Comparison of ENCODE assay signal across 24 cellular contexts in genomic region chr10:44931621-44932337, GRCh38. TPM values are rescaled to one million over a fixed set of nuclear protein-coding genes. Genes with fewer than 3 reads are reported as not detected.
"Had no signal": no experiment of that assay in that cellular context is flagged by ENCODE, and none has a peak within 500 bp of the region (broad histone marks: within the 10 kb centered on the region; RNA-seq: fewer than 3 reads in every experiment).

No MANE protein-coding gene starts in this region.

- H3K79me2 ChIP-seq: parathyroid adenoma had no signal

- H3K4me3 Mint-ChIP-seq: activated T-helper 1 cell treated with anti-CD3 and anti-CD28 coated beads, Interleukin-12 subunit alpha, Interleukin-12 subunit beta, Interleukin-2, Interleukin-4 antibody, amounts not matched to agents 30 ng/mL and 10 ng/mL and 1 ng/mL, durations not matched to agents 14 hours and 24 hours and 36 hours; endodermal cell; memory B cell; nephron; stimulated activated naive B cell treated with anti-CD40 and anti-IgM and Interleukin-4, amounts not matched to agents 10 μg/mL and 1 μg/mL and 100 μg/mL, for 72 hours; T-cell; T-helper 2 cell treated with Interferon-gamma antibody and Interleukin-4, amounts not matched to agents 5 μg/mL and 100 μg/mL, for 36 hours; WTC11 had no signal

- H3K4me3 ChIP-seq: adrenal gland, ascending aorta, dorsolateral prefrontal cortex, esophagus squamous epithelium, gastrocnemius medialis, skin epidermis, upper lobe of left lung had no signal

- H3K9me3 ChIP-seq: adrenal gland, ascending aorta, esophagus squamous epithelium, gastrocnemius medialis, upper lobe of left lung had no signal

- H3K4me1 ChIP-seq: parathyroid adenoma had no signal

- FAIRE-seq: colon, TTC549 had no signal

- H2AFZ ChIP-seq: parathyroid adenoma had no signal

- H3K27ac Mint-ChIP-seq: activated T-helper 1 cell treated with anti-CD3 and anti-CD28 coated beads, Interleukin-12 subunit alpha, Interleukin-12 subunit beta, Interleukin-2, Interleukin-4 antibody, amounts not matched to agents 30 ng/mL and 10 ng/mL and 1 ng/mL, durations not matched to agents 14 hours and 24 hours and 36 hours; endodermal cell; memory B cell; nephron; stimulated activated naive B cell treated with anti-CD40 and anti-IgM and Interleukin-4, amounts not matched to agents 10 μg/mL and 1 μg/mL and 100 μg/mL, for 72 hours; T-cell; WTC11 had no signal

- H3K36me3 Mint-ChIP-seq: activated naive CD4-positive, alpha-beta T cell treated with anti-CD3 and anti-CD28 coated beads, Interleukin-2, amount 50 U/mL, for 72 hours; memory B cell; stimulated activated naive B cell treated with anti-CD40 and anti-IgM and Interleukin-4, amounts not matched to agents 10 μg/mL and 1 μg/mL and 100 μg/mL, for 72 hours; T-cell; WTC11 had no signal

- H3K27me3 Mint-ChIP-seq: T-cell had no signal

- H3K9me3 Mint-ChIP-seq: activated naive CD4-positive, alpha-beta T cell treated with anti-CD3 and anti-CD28 coated beads, Interleukin-2, amount 50 U/mL, for 72 hours; activated T-helper 1 cell treated with anti-CD3 and anti-CD28 coated beads, Interleukin-12 subunit alpha, Interleukin-12 subunit beta, Interleukin-2, Interleukin-4 antibody, amounts not matched to agents 30 ng/mL and 10 ng/mL and 1 ng/mL, durations not matched to agents 14 hours and 24 hours and 36 hours; endodermal cell; memory B cell; nephron; stimulated activated naive B cell treated with anti-CD40 and anti-IgM and Interleukin-4, amounts not matched to agents 10 μg/mL and 1 μg/mL and 100 μg/mL, for 72 hours; T-cell; T-helper 2 cell treated with Interferon-gamma antibody and Interleukin-4, amounts not matched to agents 5 μg/mL and 100 μg/mL, for 36 hours; WTC11 had no signal

- H3K4me1 Mint-ChIP-seq: memory B cell had no signal

- H3K27ac ChIP-seq: adrenal gland, brain microvascular endothelial cell, esophagus squamous epithelium, gastrocnemius medialis, parathyroid adenoma, skin epidermis, upper lobe of left lung had no signal

- H3K36me3 ChIP-seq: adrenal gland, ascending aorta, brain microvascular endothelial cell, esophagus squamous epithelium, gastrocnemius medialis, upper lobe of left lung had no signal

- H3K9ac ChIP-seq: parathyroid adenoma had no signal

- H3K27me3 ChIP-seq: adrenal gland, ascending aorta, brain microvascular endothelial cell, dorsolateral prefrontal cortex, esophagus squamous epithelium, gastrocnemius medialis, upper lobe of left lung had no signal

RNA-seq across cellular contexts. Expression of gene TMEM72, which starts 20.6 kb away (rescaled TPM):
- total RNA-seq: activated naive CD4-positive, alpha-beta T cell treated with anti-CD3 and anti-CD28 coated beads, Interleukin-2, amount 50 U/mL, for 72 hours; activated T-helper 1 cell treated with anti-CD3 and anti-CD28 coated beads, Interleukin-12 subunit alpha, Interleukin-12 subunit beta, Interleukin-2, Interleukin-4 antibody, amounts not matched to agents 30 ng/mL and 10 ng/mL and 1 ng/mL, durations not matched to agents 14 hours and 24 hours and 36 hours; adrenal gland; ascending aorta; endodermal cell; esophagus squamous epithelium; gastrocnemius medialis; lower leg skin; mononuclear cell; pulmonary artery endothelial cell; temporal lobe; WTC11 had no signal
- polyA plus RNA-seq: adrenal gland had no signal
